ENCODE assay signal across 1 cellular context in the genomic region with DNA sequence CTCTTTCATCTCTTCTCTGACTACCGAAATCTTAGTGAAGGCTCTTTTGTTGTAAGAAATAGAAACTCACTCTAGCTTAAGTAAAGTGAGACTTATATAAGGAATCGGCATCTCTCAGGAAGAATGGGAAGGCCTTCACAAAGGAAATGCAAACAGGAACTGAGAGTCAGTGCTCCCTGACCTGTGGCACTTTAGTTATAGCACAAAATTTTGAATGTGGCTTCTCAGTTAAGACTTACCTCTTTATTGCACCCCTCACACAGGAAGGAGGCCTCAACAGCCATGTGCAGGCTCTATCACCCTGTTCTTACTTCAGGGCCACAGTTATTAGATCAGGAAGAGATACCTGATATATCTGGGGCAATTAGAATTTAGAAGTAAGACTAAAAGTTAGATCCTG.
TF ChIP-seq lines count a peak whose summit lies in the region.

No MANE protein-coding gene starts in this region.

TF ChIP-seq in HepG2, 621 proteins besides CTCF, POLR2A, EP300 and RAD21 (continued from another document):
- TF ChIP-seq, protein P1, sequence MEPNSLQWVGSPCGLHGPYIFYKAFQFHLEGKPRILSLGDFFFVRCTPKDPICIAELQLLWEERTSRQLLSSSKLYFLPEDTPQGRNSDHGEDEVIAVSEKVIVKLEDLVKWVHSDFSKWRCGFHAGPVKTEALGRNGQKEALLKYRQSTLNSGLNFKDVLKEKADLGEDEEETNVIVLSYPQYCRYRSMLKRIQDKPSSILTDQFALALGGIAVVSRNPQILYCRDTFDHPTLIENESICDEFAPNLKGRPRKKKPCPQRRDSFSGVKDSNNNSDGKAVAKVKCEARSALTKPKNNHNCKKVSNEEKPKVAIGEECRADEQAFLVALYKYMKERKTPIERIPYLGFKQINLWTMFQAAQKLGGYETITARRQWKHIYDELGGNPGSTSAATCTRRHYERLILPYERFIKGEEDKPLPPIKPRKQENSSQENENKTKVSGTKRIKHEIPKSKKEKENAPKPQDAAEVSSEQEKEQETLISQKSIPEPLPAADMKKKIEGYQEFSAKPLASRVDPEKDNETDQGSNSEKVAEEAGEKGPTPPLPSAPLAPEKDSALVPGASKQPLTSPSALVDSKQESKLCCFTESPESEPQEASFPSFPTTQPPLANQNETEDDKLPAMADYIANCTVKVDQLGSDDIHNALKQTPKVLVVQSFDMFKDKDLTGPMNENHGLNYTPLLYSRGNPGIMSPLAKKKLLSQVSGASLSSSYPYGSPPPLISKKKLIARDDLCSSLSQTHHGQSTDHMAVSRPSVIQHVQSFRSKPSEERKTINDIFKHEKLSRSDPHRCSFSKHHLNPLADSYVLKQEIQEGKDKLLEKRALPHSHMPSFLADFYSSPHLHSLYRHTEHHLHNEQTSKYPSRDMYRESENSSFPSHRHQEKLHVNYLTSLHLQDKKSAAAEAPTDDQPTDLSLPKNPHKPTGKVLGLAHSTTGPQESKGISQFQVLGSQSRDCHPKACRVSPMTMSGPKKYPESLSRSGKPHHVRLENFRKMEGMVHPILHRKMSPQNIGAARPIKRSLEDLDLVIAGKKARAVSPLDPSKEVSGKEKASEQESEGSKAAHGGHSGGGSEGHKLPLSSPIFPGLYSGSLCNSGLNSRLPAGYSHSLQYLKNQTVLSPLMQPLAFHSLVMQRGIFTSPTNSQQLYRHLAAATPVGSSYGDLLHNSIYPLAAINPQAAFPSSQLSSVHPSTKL (CRISPR knock-in tag; IDR thresholded peaks at IDR 0.05), result no peak
- TF ChIP-seq MED1 (CRISPR knock-in tag; IDR thresholded peaks at IDR 0.05), result no peak
- TF ChIP-seq, protein P2, sequence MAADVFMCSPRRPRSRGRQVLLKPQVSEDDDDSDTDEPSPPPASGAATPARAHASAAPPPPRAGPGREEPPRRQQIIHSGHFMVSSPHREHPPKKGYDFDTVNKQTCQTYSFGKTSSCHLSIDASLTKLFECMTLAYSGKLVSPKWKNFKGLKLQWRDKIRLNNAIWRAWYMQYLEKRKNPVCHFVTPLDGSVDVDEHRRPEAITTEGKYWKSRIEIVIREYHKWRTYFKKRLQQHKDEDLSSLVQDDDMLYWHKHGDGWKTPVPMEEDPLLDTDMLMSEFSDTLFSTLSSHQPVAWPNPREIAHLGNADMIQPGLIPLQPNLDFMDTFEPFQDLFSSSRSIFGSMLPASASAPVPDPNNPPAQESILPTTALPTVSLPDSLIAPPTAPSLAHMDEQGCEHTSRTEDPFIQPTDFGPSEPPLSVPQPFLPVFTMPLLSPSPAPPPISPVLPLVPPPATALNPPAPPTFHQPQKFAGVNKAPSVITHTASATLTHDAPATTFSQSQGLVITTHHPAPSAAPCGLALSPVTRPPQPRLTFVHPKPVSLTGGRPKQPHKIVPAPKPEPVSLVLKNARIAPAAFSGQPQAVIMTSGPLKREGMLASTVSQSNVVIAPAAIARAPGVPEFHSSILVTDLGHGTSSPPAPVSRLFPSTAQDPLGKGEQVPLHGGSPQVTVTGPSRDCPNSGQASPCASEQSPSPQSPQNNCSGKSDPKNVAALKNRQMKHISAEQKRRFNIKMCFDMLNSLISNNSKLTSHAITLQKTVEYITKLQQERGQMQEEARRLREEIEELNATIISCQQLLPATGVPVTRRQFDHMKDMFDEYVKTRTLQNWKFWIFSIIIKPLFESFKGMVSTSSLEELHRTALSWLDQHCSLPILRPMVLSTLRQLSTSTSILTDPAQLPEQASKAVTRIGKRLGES (CRISPR knock-in tag; IDR thresholded peaks at IDR 0.05; ENCODE audit: borderline replicate concordance), result no peak
- TF ChIP-seq, protein P3, sequence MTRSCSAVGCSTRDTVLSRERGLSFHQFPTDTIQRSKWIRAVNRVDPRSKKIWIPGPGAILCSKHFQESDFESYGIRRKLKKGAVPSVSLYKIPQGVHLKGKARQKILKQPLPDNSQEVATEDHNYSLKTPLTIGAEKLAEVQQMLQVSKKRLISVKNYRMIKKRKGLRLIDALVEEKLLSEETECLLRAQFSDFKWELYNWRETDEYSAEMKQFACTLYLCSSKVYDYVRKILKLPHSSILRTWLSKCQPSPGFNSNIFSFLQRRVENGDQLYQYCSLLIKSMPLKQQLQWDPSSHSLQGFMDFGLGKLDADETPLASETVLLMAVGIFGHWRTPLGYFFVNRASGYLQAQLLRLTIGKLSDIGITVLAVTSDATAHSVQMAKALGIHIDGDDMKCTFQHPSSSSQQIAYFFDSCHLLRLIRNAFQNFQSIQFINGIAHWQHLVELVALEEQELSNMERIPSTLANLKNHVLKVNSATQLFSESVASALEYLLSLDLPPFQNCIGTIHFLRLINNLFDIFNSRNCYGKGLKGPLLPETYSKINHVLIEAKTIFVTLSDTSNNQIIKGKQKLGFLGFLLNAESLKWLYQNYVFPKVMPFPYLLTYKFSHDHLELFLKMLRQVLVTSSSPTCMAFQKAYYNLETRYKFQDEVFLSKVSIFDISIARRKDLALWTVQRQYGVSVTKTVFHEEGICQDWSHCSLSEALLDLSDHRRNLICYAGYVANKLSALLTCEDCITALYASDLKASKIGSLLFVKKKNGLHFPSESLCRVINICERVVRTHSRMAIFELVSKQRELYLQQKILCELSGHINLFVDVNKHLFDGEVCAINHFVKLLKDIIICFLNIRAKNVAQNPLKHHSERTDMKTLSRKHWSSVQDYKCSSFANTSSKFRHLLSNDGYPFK (CRISPR knock-in tag; IDR thresholded peaks at IDR 0.05; ENCODE audit: borderline replicate concordance), result no peak
